16 cellular contexts compared by ENCODE assay signal in genomic region chr13:73212482-73212881, GRCh38.
DNase-seq lines count a peak whose midpoint lies in the region; ATAC-seq and TF ChIP-seq lines count a peak whose summit lies in the region.
"Had no signal": no experiment of that assay in that cellular context is flagged by ENCODE, and none has a peak within 500 bp of the region (broad histone marks: within the 10 kb centered on the region; RNA-seq: fewer than 3 reads in every experiment).

No MANE protein-coding gene starts in this region.

- no peaks in the 10 kb centered on the region for H3K9me3 Mint-ChIP-seq in activated CD4-positive, alpha-beta T cell treated with anti-CD3 and anti-CD28 coated beads for 36 hours (ENCODE audit: low read depth)
- H3K9me3 Mint-ChIP-seq in endodermal cell, result no peaks in the 10 kb centered on the region
- no peaks in the 10 kb centered on the region for H3K9me3 Mint-ChIP-seq in naive thymus-derived CD8-positive, alpha-beta T cell
- H3K9me3 Mint-ChIP-seq: CD4-positive, alpha-beta memory T cell had no signal

- H3K9ac ChIP-seq in DND-41 (ENCODE audit: low read depth, low read length) (no peak overlapping the region), endodermal cell (ENCODE audit: extremely low read depth, low read length, poor library complexity, severe bottlenecking) (no peak overlapping the region)

- H3K27ac ChIP-seq in DND-41 (ENCODE audit: low read length), result no peak overlapping the region
- H3K27ac ChIP-seq in endodermal cell (ENCODE audit: low read depth, low read length), result no peak overlapping the region
- H3K27ac ChIP-seq in Peyer's patch, result no peak overlapping the region
- H3K27ac ChIP-seq: C4-2B had no signal

- CTCF ChIA-PET in activated CD4-positive, alpha-beta T cell treated with anti-CD3 and anti-CD28 coated beads for 36 hours (lab: Charles Lee), result no interaction called here

- POLR2A ChIA-PET in activated CD4-positive, alpha-beta T cell treated with anti-CD3 and anti-CD28 coated beads for 36 hours (lab: Charles Lee), result no interaction called here
- POLR2A ChIA-PET in naive thymus-derived CD8-positive, alpha-beta T cell (lab: Charles Lee), result no interaction called here

- no peak for TF ChIP-seq CTCF in DND-41 (IDR thresholded peaks at IDR 0.05; ENCODE audit: borderline replicate concordance, extremely low read depth, low read length, poor library complexity, severe bottlenecking)
- no peak for TF ChIP-seq CTCF in endodermal cell (conservative IDR thresholded peaks at IDR 0.05)
- no peak for TF ChIP-seq CTCF in Peyer's patch (IDR thresholded peaks at IDR 0.05)

- WGBS in endodermal cell (ENCODE audit: insufficient coverage in 1 of 2, insufficient read length in 1 of 2), 2 experiments, result 100% methylated on average over 3 of the region's 3 CpGs; no CpG with 5 or more reads in 1 of the 2 experiments

- no peak overlapping the region for H3K4me3 Mint-ChIP-seq in activated CD4-positive, alpha-beta T cell treated with anti-CD3 and anti-CD28 coated beads for 36 hours
- no peak overlapping the region for H3K4me3 Mint-ChIP-seq in endodermal cell
- peak overlapping the region in 7 of 10 donors; percentile 0 to 53 (median 36) for H3K4me3 Mint-ChIP-seq in naive thymus-derived CD8-positive, alpha-beta T cell
- H3K4me3 Mint-ChIP-seq: CD4-positive, alpha-beta memory T cell had no signal

- H3K4me1 ChIP-seq in DND-41 (ENCODE audit: insufficient read depth, low read length) (peaks cover 11% of the 10 kb centered on the region), endodermal cell (ENCODE audit: control insufficient read depth, insufficient read depth, low read length) (no peaks in the 10 kb centered on the region), Peyer's patch (peaks cover 0 to 5% (median 0%) of the 10 kb centered on the region in 4 donors)

- TF ChIP-seq POLR2A in Peyer's patch (IDR thresholded peaks at IDR 0.05), result no peak

- in situ Hi-C loops in G401 (cut with HindIII; ENCODE audit: low sequenced_read_pairs), result no loop called here

- no peak overlapping the region; the same call in 1 of the 2 replicates for H3K4me2 ChIP-seq in DND-41 (ENCODE audit: insufficient read depth, low read length)

- H3K9me3 ChIP-seq in DND-41 (ENCODE audit: insufficient read depth, low read length, severe bottlenecking) (no peaks in the 10 kb centered on the region), endodermal cell (ENCODE audit: control insufficient read depth, low read length) (no peaks in the 10 kb centered on the region), Peyer's patch (no peaks in the 10 kb centered on the region)

- H3K27me3 ChIP-seq in DND-41 (ENCODE audit: insufficient read depth, low read length, poor library complexity), result no peaks in the 10 kb centered on the region
- no peaks in the 10 kb centered on the region for H3K27me3 ChIP-seq in endodermal cell (ENCODE audit: control insufficient read depth, insufficient read depth, low read length, poor library complexity, severe bottlenecking)
- H3K27me3 ChIP-seq in Peyer's patch, result no peaks in the 10 kb centered on the region

- no peaks in the 10 kb centered on the region for H3K36me3 ChIP-seq in DND-41 (ENCODE audit: insufficient read depth, low read length)
- no peaks in the 10 kb centered on the region for H3K36me3 ChIP-seq in endodermal cell (ENCODE audit: control insufficient read depth, insufficient read depth, low read length)
- no peaks in the 10 kb centered on the region for H3K36me3 ChIP-seq in Peyer's patch

- no peaks in the 10 kb centered on the region for H3K27me3 Mint-ChIP-seq in activated CD4-positive, alpha-beta T cell treated with anti-CD3 and anti-CD28 coated beads for 36 hours
- no peaks in the 10 kb centered on the region for H3K27me3 Mint-ChIP-seq in endodermal cell (ENCODE audit: insufficient read depth)
- peaks cover 0 to 6% (median 3%) of the 10 kb centered on the region in 5 donors for H3K27me3 Mint-ChIP-seq in naive thymus-derived CD8-positive, alpha-beta T cell

- H3K79me2 ChIP-seq in DND-41 (ENCODE audit: insufficient read depth, low read length), result no peaks in the 10 kb centered on the region

- H3K4me3 ChIP-seq in DND-41 (ENCODE audit: low read depth in 1 of 2, low read length in 2 of 2) (no peak overlapping the region), endodermal cell (ENCODE audit: low read length) (no peak overlapping the region), Peyer's patch (no peak overlapping the region)

- H3K27ac Mint-ChIP-seq in activated CD4-positive, alpha-beta T cell treated with anti-CD3 and anti-CD28 coated beads for 36 hours, result peak overlapping the region; percentile 29
- peak overlapping the region; percentile 7 for H3K27ac Mint-ChIP-seq in endodermal cell
- peak overlapping the region in 6 of 10 donors; percentile 1 to 87 (median 66) for H3K27ac Mint-ChIP-seq in naive thymus-derived CD8-positive, alpha-beta T cell
- H3K27ac Mint-ChIP-seq: CD4-positive, alpha-beta memory T cell had no signal

- no peaks in the 10 kb centered on the region for H4K20me1 ChIP-seq in DND-41 (ENCODE audit: insufficient read depth, low read length)

- DNase-seq in activated CD4-positive, alpha-beta T cell treated with anti-CD3 and anti-CD28 coated beads for 36 hours, result no peak
- DNase-seq in activated CD4-positive, alpha-beta T cell treated with anti-CD3 and anti-CD28 coated beads for 1 hour, result no peak
- peak; percentile 37 for DNase-seq in DND-41
- no peak for DNase-seq in endodermal cell
- peak in 2 of 10 donors; percentile 22 to 25 for DNase-seq in naive thymus-derived CD8-positive, alpha-beta T cell
- DNase-seq in Peyer's patch, result no peak
- no peak for DNase-seq in G401 (ENCODE audit: low spot score)
- DNase-seq: 8988T; CD4-positive, alpha-beta memory T cell; COR-L47; DMS153; DMS79 treated with DMSO at 0.1 percent for 48 hours; GF-D8; HCEC 1CT had no signal

- peaks cover 18% of the 10 kb centered on the region for H3K4me1 Mint-ChIP-seq in activated CD4-positive, alpha-beta T cell treated with anti-CD3 and anti-CD28 coated beads for 36 hours
- peaks cover 13% of the 10 kb centered on the region for H3K4me1 Mint-ChIP-seq in endodermal cell
- peaks cover 6 to 17% (median 9%) of the 10 kb centered on the region in 4 donors for H3K4me1 Mint-ChIP-seq in naive thymus-derived CD8-positive, alpha-beta T cell

- intact Hi-C loops in activated CD4-positive, alpha-beta T cell treated with anti-CD3 and anti-CD28 coated beads for 36 hours (cut with DNase I, micrococcal nuclease), result no loop called here

- H3K36me3 Mint-ChIP-seq in activated CD4-positive, alpha-beta T cell treated with anti-CD3 and anti-CD28 coated beads for 36 hours (ENCODE audit: low read depth), result no peaks in the 10 kb centered on the region
- H3K36me3 Mint-ChIP-seq in endodermal cell (ENCODE audit: low read depth), result no peaks in the 10 kb centered on the region
- no peaks in the 10 kb centered on the region for H3K36me3 Mint-ChIP-seq in naive thymus-derived CD8-positive, alpha-beta T cell
- H3K36me3 Mint-ChIP-seq: CD4-positive, alpha-beta memory T cell had no signal

- ATAC-seq in activated CD4-positive, alpha-beta T cell treated with anti-CD3 and anti-CD28 coated beads for 36 hours, result no peak
- peak; percentile 84 for ATAC-seq in DND-41 (ENCODE audit: insufficient read depth, low read depth)
- peak; percentile 53 to 57 for ATAC-seq in naive thymus-derived CD8-positive, alpha-beta T cell
- no peak for ATAC-seq in esophagus mucosa

- peak overlapping the region; percentile 51 for H2AFZ ChIP-seq in DND-41 (ENCODE audit: low read depth, low read length)

Comparison
In these comparisons a context has a peak if more than half of its experiments do, and no peak if none do; other contexts are left out.
1. ATAC-seq: peak in DND-41 (single experiment) and naive thymus-derived CD8-positive, alpha-beta T cell (2 of 2); none in activated CD4-positive, alpha-beta T cell treated with anti-CD3 and anti-CD28 coated beads for 36 hours (single experiment) and esophagus mucosa (single experiment).
2. H3K27ac Mint-ChIP-seq: peak in every context shown above with its lines; median percentile 66 in naive thymus-derived CD8-positive, alpha-beta T cell; 29 in activated CD4-positive, alpha-beta T cell treated with anti-CD3 and anti-CD28 coated beads for 36 hours; 7 in endodermal cell.
3. H3K4me3 Mint-ChIP-seq: peak in naive thymus-derived CD8-positive, alpha-beta T cell (7 of 10); none in activated CD4-positive, alpha-beta T cell treated with anti-CD3 and anti-CD28 coated beads for 36 hours (single experiment) and endodermal cell (single experiment).